Comparison of ENCODE assay signal across 8 cellular contexts in the genomic region with DNA sequence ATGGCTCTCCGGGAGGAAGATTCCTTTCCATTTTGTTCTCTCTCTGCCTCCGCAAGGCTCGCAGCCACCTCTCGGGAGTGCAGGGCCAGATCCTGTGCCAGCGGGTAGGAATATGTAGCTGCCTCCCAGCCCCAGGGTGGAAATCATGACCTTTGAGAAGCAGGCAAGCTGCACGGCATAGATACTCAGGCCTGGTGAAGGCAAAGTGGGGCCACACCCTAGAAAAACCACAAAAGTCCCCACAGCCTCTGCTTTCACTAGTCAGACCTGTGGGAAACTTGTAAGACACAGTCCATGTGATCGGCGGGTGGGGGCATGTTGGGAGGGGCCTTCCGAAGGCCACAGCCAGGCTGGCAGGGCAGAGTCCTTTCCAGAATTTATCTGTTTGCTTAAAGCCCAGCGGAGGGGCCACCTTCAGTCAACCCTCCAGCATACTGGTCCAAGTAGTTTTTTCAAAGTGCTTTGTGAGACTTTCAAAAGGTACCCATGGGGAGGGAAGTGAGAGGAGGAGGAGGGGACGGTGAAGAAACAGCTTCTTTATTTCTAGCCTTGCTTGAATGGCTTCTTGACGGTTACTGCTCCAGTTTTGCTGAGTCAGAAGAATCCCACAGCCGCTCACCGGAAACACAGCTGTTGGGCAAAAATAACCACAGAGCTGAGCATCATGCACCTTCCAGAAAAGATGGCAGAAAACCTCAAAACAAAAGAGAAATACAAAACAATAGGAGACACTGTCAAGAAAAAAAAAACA. TPM values are rescaled to one million over a fixed set of nuclear protein-coding genes. Genes with fewer than 3 reads are reported as not detected.
DNase-seq lines count a peak whose midpoint lies in the region; ATAC-seq and TF ChIP-seq lines count a peak whose summit lies in the region.

Gene MAP1LC3B2 (plus strand): TSS at position 52 of the 751 bp plus-strand sequence. CDS start 16,562 bp downstream, outside the sequence.

- TF ChIP-seq EP300 in stomach (IDR thresholded peaks at IDR 0.05) = no peak

- H4K20me1 ChIP-seq in fibroblast of lung (ENCODE audit: control insufficient read depth, extremely low read depth, insufficient read depth, low read length) (no peaks in the 10 kb centered on the region), neural progenitor cell (ENCODE audit: low read depth) (no peaks in the 10 kb centered on the region)

- H3K9ac ChIP-seq in fibroblast of lung (ENCODE audit: insufficient read depth, low read length) (no peak within 1 kb of the TSS), neural progenitor cell (no peak within 1 kb of the TSS)

- H3K27ac Mint-ChIP-seq in neural progenitor cell = peak within 1 kb of the TSS; percentile 96

- H3K9me3 ChIP-seq in fibroblast of lung (ENCODE audit: control insufficient read depth, insufficient read depth, low read depth, low read length) = no peaks in the 10 kb centered on the region
- peaks cover 12% of the 10 kb centered on the region for H3K9me3 ChIP-seq in neural progenitor cell (ENCODE audit: low read depth)
- peaks cover 0 to 19% (median 6%) of the 10 kb centered on the region in 4 donors for H3K9me3 ChIP-seq in stomach

- TF ChIP-seq CTCF in GM13976 (IDR thresholded peaks at IDR 0.05; ENCODE audit: borderline replicate concordance, control extremely low read depth, extremely low read depth, insufficient read depth, missing control alignments) = no peak
- TF ChIP-seq CTCF in fibroblast of lung (conservative IDR thresholded peaks at IDR 0.05 in 1 of 2, IDR thresholded peaks at IDR 0.05 in 1 of 2; ENCODE audit: low read depth in 1 of 2, low read length in 2 of 2) = no peak
- TF ChIP-seq CTCF in neural progenitor cell (IDR thresholded peaks at IDR 0.05) = no peak
- no peak for TF ChIP-seq CTCF in stomach (IDR thresholded peaks at IDR 0.05)
- TF ChIP-seq CTCF in omental fat pad (IDR thresholded peaks at IDR 0.05) = no peak

- H3K36me3 Mint-ChIP-seq in neural progenitor cell = peaks cover 2% of the 10 kb centered on the region

- no peak within 1 kb of the TSS for H2AFZ ChIP-seq in fibroblast of lung (ENCODE audit: low read length)
- H2AFZ ChIP-seq in neural progenitor cell (replicated peaks) = peak within 1 kb of the TSS; percentile 91

- 14 to 29% (median 15%) methylated on average over 14 of the region's 14 CpGs for WGBS in stomach, 5 donors

- no peak within 1 kb of the TSS for H3K27ac ChIP-seq in fibroblast of lung (ENCODE audit: insufficient read depth, low read length)
- peak within 1 kb of the TSS; percentile 56 for H3K27ac ChIP-seq in neural progenitor cell
- peak within 1 kb of the TSS in 4 of 5 donors; percentile 54 to 80 (median 70) for H3K27ac ChIP-seq in stomach

- peak within 1 kb of the TSS; percentile 48 for H3K4me3 Mint-ChIP-seq in neural progenitor cell

- H3K4me2 ChIP-seq in fibroblast of lung (ENCODE audit: extremely low read depth, insufficient read depth, low read length) (no peak within 1 kb of the TSS), neural progenitor cell (peak within 1 kb of the TSS; percentile 50)

- H3K27me3 Mint-ChIP-seq in neural progenitor cell (ENCODE audit: insufficient read depth, low read depth) = peaks cover 2% of the 10 kb centered on the region

- ATAC-seq in HG02678 (IDR thresholded peaks at IDR 0.05; ENCODE audit: unreplicated experiment) (peak; percentile 77), omental fat pad (ENCODE audit: low FRiP score) (no peak)

- in situ Hi-C loops in GM13976 (cut with MboI; ENCODE audit: low sequenced_read_pairs, unreplicated experiment) = no loop called here

- TF ChIP-seq POLR2A in stomach (IDR thresholded peaks at IDR 0.05) = no peak

- peaks cover 23% of the 10 kb centered on the region for H3F3A ChIP-seq in neural progenitor cell (ENCODE audit: low read depth)

- no peaks in the 10 kb centered on the region for H3K4me1 ChIP-seq in fibroblast of lung (ENCODE audit: control insufficient read depth, extremely low read depth, insufficient read depth, low read length)
- peaks cover 18% of the 10 kb centered on the region for H3K4me1 ChIP-seq in neural progenitor cell
- H3K4me1 ChIP-seq in stomach = peaks cover 0 to 23% (median 12%) of the 10 kb centered on the region in 4 donors

- H3K79me2 ChIP-seq in fibroblast of lung (ENCODE audit: control insufficient read depth, insufficient read depth, low read length) = no peaks in the 10 kb centered on the region
- no peaks in the 10 kb centered on the region for H3K79me2 ChIP-seq in neural progenitor cell (ENCODE audit: low read depth)

- DNase-seq in GM13976 (ENCODE audit: low spot score) (peak; percentile 79), NOMO-1 treated with dmso at 0.1 percent for 144 hours (lab: John Stamatoyannopoulos, UW; ENCODE audit: unreplicated experiment) (peak; percentile 97), activated T-cell treated with anti-CD3 and anti-CD28 coated beads for 24 hours (ENCODE audit: low read depth) (peak; percentile 58), fibroblast of lung (ENCODE audit: low read depth in 2 of 2) (peak; percentile 78 to 84), neural progenitor cell (ENCODE audit: low spot score) (peak; percentile 30), stomach (peak; percentile 63), omental fat pad (ENCODE audit: low spot score) (no peak)

- peaks cover 15% of the 10 kb centered on the region for H3K9me3 Mint-ChIP-seq in neural progenitor cell

- H3K27me3 ChIP-seq in fibroblast of lung (ENCODE audit: control insufficient read depth, insufficient read depth, low read length) (no peaks in the 10 kb centered on the region), neural progenitor cell (no peaks in the 10 kb centered on the region), stomach (no peaks in the 10 kb centered on the region)

- intact Hi-C loops in stomach (cut with DNase I; ENCODE audit: low total_unique reads) = no loop called here

- H3K4me1 Mint-ChIP-seq in neural progenitor cell = peaks cover 22% of the 10 kb centered on the region

- H3K4me3 ChIP-seq in fibroblast of lung (replicated peaks in 1 of 4; ENCODE audit: control extremely low read depth in 1 of 4, insufficient read depth in 1 of 4, low read depth in 3 of 4, low read length in 4 of 4) (no peak within 1 kb of the TSS), neural progenitor cell (no peak within 1 kb of the TSS), stomach (peak within 1 kb of the TSS in 3 of 4 donors; percentile 7 to 20 (median 14))

- no peaks in the 10 kb centered on the region for H3K36me3 ChIP-seq in fibroblast of lung (ENCODE audit: control insufficient read depth, insufficient read depth, low read length)
- no peaks in the 10 kb centered on the region for H3K36me3 ChIP-seq in neural progenitor cell
- no peaks in the 10 kb centered on the region for H3K36me3 ChIP-seq in stomach

RNA-seq across cellular contexts. Expression of gene MAP1LC3B2, which starts in this region (rescaled TPM):
- 0.51 and 1.2 TPM in 2 replicates for total RNA-seq in fibroblast of lung
- 0.85 and 1.2 TPM in 2 replicates for polyA plus RNA-seq in fibroblast of lung
- polyA plus RNA-seq in fibroblast of lung (2012) = 2.1 and 3.1 TPM in 2 replicates
- not detected in 2 replicates for polyA minus RNA-seq in fibroblast of lung (ENCODE audit: low replicate concordance)
- total RNA-seq in neural progenitor cell (ENCODE audit: low replicate concordance) = 0.39 and 1.5 TPM in 2 replicates
- total RNA-seq in stomach = 10 to 100 TPM in 1 of 5 donors, 1 to 10 TPM in 3, not detected in 1; 1.3 to 16.9 (median 3.4) TPM
- polyA plus RNA-seq in stomach = 1 to 10 TPM in 2 of 3 donors, not detected in 1; 1.9 to 2.4 TPM
- 1 to 10 TPM in 2 of 4 donors, not detected in 2; 1.7 to 7.1 TPM for total RNA-seq in omental fat pad

Comparison
In these comparisons a context has a peak if more than half of its experiments do, and no peak if none do; other contexts are left out.
1. H3K4me3 ChIP-seq: peak in stomach (3 of 4); none in fibroblast of lung (0 of 4) and neural progenitor cell (single experiment).